Comparison of ENCODE assay signal across 20 cellular contexts in genomic region chr12:116431677-116432300, GRCh38.
DNase-seq lines count a peak whose midpoint lies in the region; ATAC-seq and TF ChIP-seq lines count a peak whose summit lies in the region.
"Had no signal": no experiment of that assay in that cellular context is flagged by ENCODE, and none has a peak within 500 bp of the region (broad histone marks: within the 10 kb centered on the region; RNA-seq: fewer than 3 reads in every experiment).

No MANE protein-coding gene starts in this region.

- H3K27ac ChIP-seq in upper lobe of right lung (no peak overlapping the region), MM.1S (ENCODE audit: low read length) (no peak overlapping the region)

- no peaks in the 10 kb centered on the region for H3K9me2 ChIP-seq in MM.1S (replicated peaks; ENCODE audit: insufficient read depth, low read length)
- H3K9me2 ChIP-seq: SK-N-SH had no signal

- H3K27me3 ChIP-seq in upper lobe of right lung (no peaks in the 10 kb centered on the region), MM.1S (replicated peaks; ENCODE audit: insufficient read depth, low read length) (no peaks in the 10 kb centered on the region)
- H3K27me3 ChIP-seq: MG63 had no signal

- H3K27ac Mint-ChIP-seq in chondrocyte (ENCODE audit: unreplicated experiment) (peak overlapping the region; percentile 49), nephron (peak overlapping the region in 2 of 3 experiments; percentile 29 to 57)
- H3K27ac Mint-ChIP-seq in activated CD8-positive, alpha-beta T cell treated with anti-CD3 and anti-CD28 coated beads for 36 hours, result no peak overlapping the region
- H3K27ac Mint-ChIP-seq: B cell; CD8-positive, alpha-beta T cell had no signal

- ATAC-seq in upper lobe of right lung (no peak), HG03439 (IDR thresholded peaks at IDR 0.05; ENCODE audit: unreplicated experiment) (no peak)
- no peak for ATAC-seq in activated CD8-positive, alpha-beta T cell treated with anti-CD3 and anti-CD28 coated beads for 36 hours
- ATAC-seq: CD8-positive, alpha-beta T cell; GM12878 had no signal

- H3F3A ChIP-seq in MM.1S (ENCODE audit: insufficient read depth, low read length), result no peaks in the 10 kb centered on the region

- H3K36me3 Mint-ChIP-seq in chondrocyte (ENCODE audit: low read depth) (peaks cover 2% of the 10 kb centered on the region), nephron (ENCODE audit: low read depth) (no peaks in the 10 kb centered on the region)
- no peaks in the 10 kb centered on the region for H3K36me3 Mint-ChIP-seq in activated CD8-positive, alpha-beta T cell treated with anti-CD3 and anti-CD28 coated beads for 36 hours (ENCODE audit: low read depth)
- H3K36me3 Mint-ChIP-seq: CD8-positive, alpha-beta T cell had no signal

- H3K4me2 ChIP-seq in MM.1S (ENCODE audit: low read depth, low read length), result no peak overlapping the region
- H3K4me2 ChIP-seq: SK-N-SH had no signal

- no peaks in the 10 kb centered on the region for H4K20me1 ChIP-seq in MM.1S (ENCODE audit: insufficient read depth, low read length)

- TF ChIP-seq CTCF in chondrocyte (IDR thresholded peaks at IDR 0.05), result no peak
- TF ChIP-seq CTCF in nephron (IDR thresholded peaks at IDR 0.05; ENCODE audit: unreplicated experiment in 3 of 3), result no peak
- peak; percentile 6 for TF ChIP-seq CTCF in upper lobe of right lung (IDR thresholded peaks at IDR 0.05)
- TF ChIP-seq CTCF in activated CD8-positive, alpha-beta T cell treated with anti-CD3 and anti-CD28 coated beads for 36 hours (IDR thresholded peaks at IDR 0.05), result no peak
- TF ChIP-seq CTCF in MM.1S (IDR thresholded peaks at IDR 0.05; ENCODE audit: low read length), result no peak

- no peak overlapping the region for H3K4me3 ChIP-seq in upper lobe of right lung
- no peak overlapping the region for H3K4me3 ChIP-seq in MM.1S (ENCODE audit: low read length)
- H3K4me3 ChIP-seq: GM12878, MG63 had no signal

- DNase-seq in NCI-H226 (peak; percentile 7), chondrocyte (ENCODE audit: low spot score) (no peak), upper lobe of right lung (no peak), MM.1S (no peak)
- no peak for DNase-seq in activated CD8-positive, alpha-beta T cell treated with anti-CD3 and anti-CD28 coated beads for 36 hours
- DNase-seq: CD8-positive, alpha-beta T cell; DND-41; GDM1; GOT3; Karpas-422; NCI-H1092 treated with DMSO at 0.1 percent for 48 hours; NCI-H2081 treated with DMSO at 0.1 percent for 48 hours; NCI-H510A treated with DMSO at 0.1 percent for 48 hours; SHP77; SK-N-SH had no signal

- H3K79me2 ChIP-seq in MM.1S (ENCODE audit: low read length), result no peaks in the 10 kb centered on the region

- H3K9ac ChIP-seq in MM.1S (ENCODE audit: low read length), result no peak overlapping the region
- H3K9ac ChIP-seq: SK-N-SH had no signal

- no peaks in the 10 kb centered on the region for H3K27me3 Mint-ChIP-seq in chondrocyte (ENCODE audit: low read depth)
- peaks cover 10% of the 10 kb centered on the region for H3K27me3 Mint-ChIP-seq in nephron (ENCODE audit: low read depth)
- no peaks in the 10 kb centered on the region for H3K27me3 Mint-ChIP-seq in activated CD8-positive, alpha-beta T cell treated with anti-CD3 and anti-CD28 coated beads for 36 hours
- H3K27me3 Mint-ChIP-seq: B cell had no signal

- intact Hi-C loops in upper lobe of right lung (cut with DNase I), result no loop called here
- intact Hi-C loops in activated CD8-positive, alpha-beta T cell treated with anti-CD3 and anti-CD28 coated beads for 36 hours (cut with micrococcal nuclease), result no loop called here

- H3K36me3 ChIP-seq in upper lobe of right lung (no peaks in the 10 kb centered on the region), MM.1S (replicated peaks; ENCODE audit: insufficient read depth, low read length) (no peaks in the 10 kb centered on the region)
- H3K36me3 ChIP-seq: MG63 had no signal

- POLR2A ChIA-PET in activated CD8-positive, alpha-beta T cell treated with anti-CD3 and anti-CD28 coated beads for 36 hours (lab: Charles Lee), result no interaction called here

- H3K9me3 ChIP-seq in upper lobe of right lung (no peaks in the 10 kb centered on the region), MM.1S (replicated peaks; ENCODE audit: insufficient read depth, low read length) (no peaks in the 10 kb centered on the region)
- H3K9me3 ChIP-seq: SK-N-SH had no signal

- H3K4me1 ChIP-seq in upper lobe of right lung, result peaks cover 12% of the 10 kb centered on the region
- no peaks in the 10 kb centered on the region for H3K4me1 ChIP-seq in MM.1S (ENCODE audit: low read length)

- CTCF ChIA-PET in activated CD8-positive, alpha-beta T cell treated with anti-CD3 and anti-CD28 coated beads for 36 hours (lab: Charles Lee), result interaction anchor here (0.6 kb wide), 1 partner anchor 54 kb away, joined by 3 read pairs; no protein-coding TSS in a partner anchor

- H3K9me3 Mint-ChIP-seq in chondrocyte (ENCODE audit: low read depth) (peaks cover 5% of the 10 kb centered on the region), nephron (no peaks in the 10 kb centered on the region)
- no peaks in the 10 kb centered on the region for H3K9me3 Mint-ChIP-seq in activated CD8-positive, alpha-beta T cell treated with anti-CD3 and anti-CD28 coated beads for 36 hours
- H3K9me3 Mint-ChIP-seq: CD8-positive, alpha-beta T cell had no signal

- no peak overlapping the region for H3K4me3 Mint-ChIP-seq in chondrocyte (ENCODE audit: unreplicated experiment)
- no peak overlapping the region for H3K4me3 Mint-ChIP-seq in nephron
- H3K4me3 Mint-ChIP-seq in activated CD8-positive, alpha-beta T cell treated with anti-CD3 and anti-CD28 coated beads for 36 hours, result no peak overlapping the region
- H3K4me3 Mint-ChIP-seq: B cell; CD8-positive, alpha-beta T cell had no signal

- H2AFZ ChIP-seq in MM.1S (ENCODE audit: low read length), result no peak overlapping the region

- peaks cover 67% of the 10 kb centered on the region for H3K4me1 Mint-ChIP-seq in chondrocyte (ENCODE audit: low read depth)
- peaks cover 54% of the 10 kb centered on the region for H3K4me1 Mint-ChIP-seq in nephron
- H3K4me1 Mint-ChIP-seq in activated CD8-positive, alpha-beta T cell treated with anti-CD3 and anti-CD28 coated beads for 36 hours (ENCODE audit: low read depth), result no peaks in the 10 kb centered on the region
- H3K4me1 Mint-ChIP-seq: B cell had no signal
